ENCODE assay signal across 15 cellular contexts in the genomic region with DNA sequence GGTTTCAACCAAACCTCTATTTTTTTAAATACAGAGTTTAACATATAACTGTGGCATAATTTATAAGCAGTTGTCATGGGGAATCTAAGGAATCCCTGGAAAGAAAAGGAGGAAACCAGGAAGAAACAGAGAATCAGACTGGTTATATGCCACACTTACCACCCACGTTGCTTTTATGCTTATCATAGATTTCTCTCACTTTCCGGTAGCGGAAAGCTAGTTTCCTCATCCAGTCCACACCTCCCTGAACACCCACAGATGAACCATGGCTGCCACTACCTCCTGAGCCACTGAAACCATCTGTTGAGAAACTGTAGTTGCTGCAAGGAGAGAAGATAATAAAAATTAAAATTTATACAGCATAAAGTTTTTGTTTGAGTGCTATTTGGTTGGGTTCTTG. TPM values are rescaled to one million over a fixed set of nuclear protein-coding genes. Genes with fewer than 3 reads are reported as not detected.
A peak's percentile ranks its signal among the peaks of the same experiment; 100 is the strongest.
DNase-seq lines count a peak whose midpoint lies in the region; ATAC-seq and TF ChIP-seq lines count a peak whose summit lies in the region.
"Had no signal": no experiment of that assay in that cellular context is flagged by ENCODE, and none has a peak within 500 bp of the region (broad histone marks: within the 10 kb centered on the region; RNA-seq: fewer than 3 reads in every experiment).

No MANE protein-coding gene starts in this region.

- no peak overlapping the region for H3K4me3 Mint-ChIP-seq in CD4-positive, alpha-beta T cell
- H3K4me3 Mint-ChIP-seq in T-helper 17 cell, result peak overlapping the region; percentile 19
- H3K4me3 Mint-ChIP-seq in natural killer cell, result peak overlapping the region; percentile 67
- H3K4me3 Mint-ChIP-seq: mesothelial cell of epicardium had no signal

- H3K27ac Mint-ChIP-seq in CD4-positive, alpha-beta T cell, result peak overlapping the region; percentile 73
- peak overlapping the region; percentile 79 for H3K27ac Mint-ChIP-seq in T-helper 17 cell
- H3K27ac Mint-ChIP-seq in natural killer cell, result peak overlapping the region; percentile 88 to 96
- H3K27ac Mint-ChIP-seq: mesothelial cell of epicardium had no signal

- peaks cover 81% of the 10 kb centered on the region for H3K36me3 Mint-ChIP-seq in CD4-positive, alpha-beta T cell (ENCODE audit: low read depth)
- H3K36me3 Mint-ChIP-seq in T-helper 17 cell (ENCODE audit: low read depth) (peaks cover 7% of the 10 kb centered on the region), natural killer cell (peaks cover 10% of the 10 kb centered on the region)

- TF ChIP-seq CTCF in CD4-positive, alpha-beta T cell (IDR thresholded peaks at IDR 0.05), result no peak
- no peak for TF ChIP-seq CTCF in natural killer cell (IDR thresholded peaks at IDR 0.05)

- DNase-seq in CD4-positive, alpha-beta T cell, result peak in 2 of 10 experiments; percentile 0 to 1
- DNase-seq in T-helper 17 cell (no peak), natural killer cell (no peak), COLO668 (lab: John Stamatoyannopoulos, UW; ENCODE audit: unreplicated experiment) (no peak), AML-193 (lab: John Stamatoyannopoulos, UW) (no peak)
- DNase-seq in central memory CD4-positive, alpha-beta T cell, result peak; percentile 12
- DNase-seq: Caco-2, cerebellar nuclear complex, IMR-90, NCI-H1417, NCI-H748 treated with DMSO at 0.1 percent for 48 hours had no signal

- H3K4me1 Mint-ChIP-seq in CD4-positive, alpha-beta T cell (ENCODE audit: low read depth), result peaks cover 32% of the 10 kb centered on the region
- H3K4me1 Mint-ChIP-seq in T-helper 17 cell, result peaks cover 18% of the 10 kb centered on the region
- H3K4me1 Mint-ChIP-seq in natural killer cell, result peaks cover 40 to 42% of the 10 kb centered on the region in 2 donors
- H3K4me1 Mint-ChIP-seq: mesothelial cell of epicardium had no signal

- intact Hi-C loops in CD4-positive, alpha-beta T cell (cut with DNase I, micrococcal nuclease), result no loop called here
- intact Hi-C loops in natural killer cell (cut with micrococcal nuclease), result loop anchor here (5.0 kb wide), 2 partner anchors 121 to 204 kb away; a partner anchor contains a TSS

- no peaks in the 10 kb centered on the region for H3K27me3 ChIP-seq in CD4-positive, alpha-beta T cell (ENCODE audit: control insufficient read depth, insufficient read depth, low read length)
- H3K27me3 ChIP-seq: suprapubic skin had no signal

- no peaks in the 10 kb centered on the region for H3K9me3 Mint-ChIP-seq in CD4-positive, alpha-beta T cell
- H3K9me3 Mint-ChIP-seq in natural killer cell, result peaks cover 0 to 2% of the 10 kb centered on the region in 2 donors
- H3K9me3 Mint-ChIP-seq: mesothelial cell of epicardium had no signal

- POLR2A ChIA-PET in CD4-positive, alpha-beta T cell (lab: Charles Lee), result interaction anchor here (0.7 to 1.8 kb wide), 9 partner anchors 13 to 335 kb away, joined by 3 to 7 read pairs (median 3); a partner anchor contains a TSS

- H3K27ac ChIP-seq in CD4-positive, alpha-beta T cell (ENCODE audit: low read depth, low read length), result no peak overlapping the region
- H3K27ac ChIP-seq: RWPE1, suprapubic skin had no signal

- H3K27me3 Mint-ChIP-seq in CD4-positive, alpha-beta T cell, result no peaks in the 10 kb centered on the region
- H3K27me3 Mint-ChIP-seq in T-helper 17 cell (no peaks in the 10 kb centered on the region), natural killer cell (ENCODE audit: low read depth in 2 of 2) (no peaks in the 10 kb centered on the region)

- CTCF ChIA-PET in CD4-positive, alpha-beta T cell (lab: Charles Lee), result interaction anchor here (1.1 to 1.8 kb wide), 3 partner anchors 13 to 135 kb away, joined by 4 to 7 read pairs (median 4); a partner anchor contains a TSS

- H3K9me3 ChIP-seq in CD4-positive, alpha-beta T cell (ENCODE audit: control insufficient read depth, low read length), result no peaks in the 10 kb centered on the region
- H3K9me3 ChIP-seq in T-helper 17 cell (ENCODE audit: control insufficient read depth, low read length, poor library complexity, severe bottlenecking), result no peaks in the 10 kb centered on the region
- H3K9me3 ChIP-seq: Caco-2, suprapubic skin had no signal

- ATAC-seq in CD4-positive, alpha-beta T cell (ENCODE audit: poor library complexity), result peak; percentile 51
- ATAC-seq in T-helper 17 cell (peak; percentile 70), natural killer cell (peak; percentile 32 to 54 (median 52)), GM19035 (IDR thresholded peaks at IDR 0.05; ENCODE audit: unreplicated experiment) (no peak)

RNA-seq across cellular contexts. Expression of a gene that starts 33.5 kb away (rescaled TPM):
- 1 to 10 TPM; 5.4 to 5.5 TPM for total RNA-seq in CD4-positive, alpha-beta T cell
- total RNA-seq in T-helper 17 cell (1 to 10 TPM; 4.6 to 7.3 TPM), natural killer cell (10 to 100 TPM in 2 of 3 donors, 1 to 10 TPM in 1; 8.0 to 16.8 (median 15.5) TPM)

RNA-seq across cellular contexts. Expression of a gene that starts 58.4 kb away (rescaled TPM):
- not detected for total RNA-seq in CD4-positive, alpha-beta T cell
- not detected for total RNA-seq in T-helper 17 cell
- total RNA-seq in natural killer cell, result under 1 TPM; 0.24 to 0.88 (median 0.75) TPM
- total RNA-seq: IMR-90 had no signal
